In the genomic region with DNA sequence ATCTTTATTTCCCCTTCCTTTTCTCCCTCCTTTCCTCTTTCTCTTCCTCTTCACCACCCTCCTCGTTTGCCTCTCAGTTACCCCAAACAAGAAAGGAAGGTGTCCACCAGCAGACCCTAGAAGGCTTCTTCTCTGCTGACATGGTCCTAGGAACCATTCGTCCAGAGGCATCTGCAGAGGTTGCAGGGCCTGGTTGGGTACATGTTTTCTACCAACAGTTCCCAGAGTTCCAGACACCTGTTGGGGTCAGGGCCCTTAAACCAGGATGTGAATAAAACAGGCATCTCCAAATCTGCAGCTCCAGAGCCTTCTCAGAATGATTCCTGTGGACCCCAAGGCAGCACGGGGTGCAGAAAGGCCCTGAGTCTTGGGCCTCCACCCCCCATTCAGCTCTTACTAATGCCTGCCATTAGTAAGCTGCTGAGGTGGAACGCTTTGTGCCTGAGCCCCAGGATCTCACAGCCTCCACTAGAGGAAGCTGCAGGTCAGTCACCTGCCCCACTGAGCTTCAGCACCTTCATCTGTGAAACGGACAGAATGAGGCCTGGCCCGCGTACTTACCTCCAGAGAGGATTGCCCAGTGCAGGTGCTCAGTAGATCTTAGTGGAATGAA, we compare ENCODE assay signal across 14 cellular contexts.
"Had no signal": no experiment of that assay in that cellular context is flagged by ENCODE, and none has a peak within 500 bp of the region (broad histone marks: within the 10 kb centered on the region; RNA-seq: fewer than 3 reads in every experiment).

No MANE protein-coding gene starts in this region.

- H3K4me3 ChIP-seq: ascending aorta, colonic mucosa, gastrocnemius medialis, heart left ventricle, tibial nerve had no signal

- DNase-seq: activated B cell treated with CpG ODN at 0.5 μM for 24 hours; activated CD4-positive, alpha-beta T cell treated with anti-CD3 and anti-CD28 coated beads for 4 hours; activated effector memory CD4-positive, alpha-beta T cell treated with anti-CD3 and anti-CD28 coated beads, Interleukin-2, amount 50 U/mL, for 16 hours; activated naive CD4-positive, alpha-beta T cell treated with anti-CD3 and anti-CD28 coated beads, Interleukin-2, amount 50 U/mL, for 16 hours; activated T-cell treated with anti-CD3 and anti-CD28 coated beads, Interleukin-2, amount 50 U/mL, for 72 hours; colonic mucosa; gastrocnemius medialis; heart left ventricle; mesenchymal stem cell; retina; stimulated activated CD4-positive, alpha-beta T cell treated with anti-CD3 and anti-CD28 coated beads, Interleukin-2, amount 100 ng/mL, for 24 hours had no signal

- H3K4me1 ChIP-seq: ascending aorta, colonic mucosa, gastrocnemius medialis, heart left ventricle, tibial nerve had no signal

- H3K36me3 ChIP-seq: ascending aorta, colonic mucosa, gastrocnemius medialis, heart left ventricle, tibial nerve had no signal

- H3K27me3 ChIP-seq: ascending aorta, colonic mucosa, gastrocnemius medialis, tibial nerve had no signal

- ATAC-seq: activated T-cell treated with anti-CD3 and anti-CD28 coated beads, Interleukin-2, amount 50 U/mL, for 72 hours; gastrocnemius medialis; heart left ventricle; natural killer cell treated with Interleukin-12 subunit alpha and Interleukin-12 subunit beta and Interleukin-15 and Interleukin-18, amount 100 ng/mL, for 72 hours had no signal

- H3K27ac ChIP-seq: ascending aorta, colonic mucosa, gastrocnemius medialis, heart left ventricle, tibial nerve had no signal

- H3K9me3 ChIP-seq: ascending aorta, colonic mucosa, gastrocnemius medialis had no signal
